ENCODE assay signal across 19 cellular contexts in the genomic region with DNA sequence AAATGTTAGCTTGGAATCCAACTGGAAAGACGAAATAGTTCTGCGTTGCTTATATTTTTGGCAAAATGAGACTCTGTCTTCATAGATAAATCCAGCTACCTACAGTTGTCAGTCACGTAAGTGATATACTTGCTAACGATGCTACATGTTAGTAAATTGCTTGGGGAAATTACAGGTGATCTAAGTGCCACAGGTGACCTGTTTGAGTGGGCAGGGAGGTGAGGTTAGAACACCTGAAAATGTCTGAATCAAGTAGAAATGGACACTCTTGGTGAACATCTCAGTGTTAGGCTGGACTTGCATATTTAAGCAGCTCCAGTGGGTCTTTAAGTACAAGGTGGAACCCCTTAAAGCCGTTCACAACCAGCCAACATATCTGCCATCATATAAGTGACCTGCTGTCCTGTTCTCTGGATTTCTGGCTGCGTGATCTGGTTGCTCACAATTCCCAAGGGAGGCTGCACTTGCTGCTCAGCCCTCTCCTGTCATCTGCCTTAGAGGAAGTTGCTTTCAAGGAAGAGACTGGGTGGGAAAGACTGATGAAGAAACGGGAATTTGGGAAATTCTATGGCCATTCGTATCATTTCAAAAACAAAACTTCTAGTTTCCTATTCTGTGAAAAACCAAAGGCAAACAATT.
"Had no signal": no experiment of that assay in that cellular context is flagged by ENCODE, and none has a peak within 500 bp of the region (broad histone marks: within the 10 kb centered on the region; RNA-seq: fewer than 3 reads in every experiment).

No MANE protein-coding gene starts in this region.

- H3K4me1 Mint-ChIP-seq: activated naive CD8-positive, alpha-beta T cell treated with anti-CD3 and anti-CD28 coated beads, Interleukin-2, amount 10 ng/mL, durations not matched to agents 7 days and 5 days had no signal

- H3K36me3 Mint-ChIP-seq: activated naive CD8-positive, alpha-beta T cell treated with anti-CD3 and anti-CD28 coated beads, Interleukin-2, amount 10 ng/mL, durations not matched to agents 7 days and 5 days; naive thymus-derived CD4-positive, alpha-beta T cell had no signal

- H3K27me3 ChIP-seq: heart left ventricle, pancreas, sigmoid colon, stomach had no signal

- H3K27ac ChIP-seq: epithelial cell of prostate, heart left ventricle, pancreas, sigmoid colon, stomach, thoracic aorta had no signal

- H3K4me3 Mint-ChIP-seq: activated naive CD8-positive, alpha-beta T cell treated with anti-CD3 and anti-CD28 coated beads, Interleukin-2, amount 10 ng/mL, durations not matched to agents 7 days and 5 days; activated T-helper 1 cell treated with anti-CD3 and anti-CD28 coated beads, Interleukin-12 subunit alpha, Interleukin-12 subunit beta, Interleukin-2, Interleukin-4 antibody, amounts not matched to agents 30 ng/mL and 10 ng/mL and 1 ng/mL, durations not matched to agents 14 hours and 24 hours and 36 hours; effector memory CD8-positive, alpha-beta T cell; naive thymus-derived CD4-positive, alpha-beta T cell; T-helper 2 cell treated with Interferon-gamma antibody and Interleukin-4, amounts not matched to agents 5 μg/mL and 100 μg/mL, for 36 hours had no signal

- H3K9me3 Mint-ChIP-seq: activated naive CD8-positive, alpha-beta T cell treated with anti-CD3 and anti-CD28 coated beads, Interleukin-2, amount 10 ng/mL, durations not matched to agents 7 days and 5 days; activated T-helper 1 cell treated with anti-CD3 and anti-CD28 coated beads, Interleukin-12 subunit alpha, Interleukin-12 subunit beta, Interleukin-2, Interleukin-4 antibody, amounts not matched to agents 30 ng/mL and 10 ng/mL and 1 ng/mL, durations not matched to agents 14 hours and 24 hours and 36 hours; T-helper 2 cell treated with Interferon-gamma antibody and Interleukin-4, amounts not matched to agents 5 μg/mL and 100 μg/mL, for 36 hours had no signal

- DNase-seq: activated CD4-positive, alpha-beta T cell treated with anti-CD3 and anti-CD28 coated beads, Interleukin-2, amount 50 U/mL, for 1 hour; activated naive CD4-positive, alpha-beta T cell; activated naive CD8-positive, alpha-beta T cell treated with anti-CD3 and anti-CD28 coated beads, Interleukin-2, amount 10 ng/mL, durations not matched to agents 7 days and 5 days; effector memory CD8-positive, alpha-beta T cell; foreskin melanocyte; heart left ventricle; left cardiac atrium; mammary epithelial cell; mucosa of descending colon; naive thymus-derived CD4-positive, alpha-beta T cell; pancreas; sigmoid colon; stimulated activated CD4-positive, alpha-beta T cell treated with anti-CD3 and anti-CD28 coated beads, Interleukin-12 subunit alpha, Interleukin-12 subunit beta, amount 100 ng/mL, for 4 hours; stimulated activated CD4-positive, alpha-beta T cell treated with anti-CD3 and anti-CD28 coated beads, Interleukin-2, amount 100 ng/mL, for 24 hours; stomach had no signal

- H3K4me3 ChIP-seq: mucosa of descending colon, pancreas, sigmoid colon, stomach, thoracic aorta had no signal

- H3K4me1 ChIP-seq: pancreas had no signal

- H3K9me3 ChIP-seq: heart left ventricle, mucosa of descending colon, pancreas, sigmoid colon, stomach, thoracic aorta had no signal

- H3K36me3 ChIP-seq: heart left ventricle, pancreas, sigmoid colon, stomach, thoracic aorta had no signal

- H3K27ac Mint-ChIP-seq: activated naive CD8-positive, alpha-beta T cell treated with anti-CD3 and anti-CD28 coated beads, Interleukin-2, amount 10 ng/mL, durations not matched to agents 7 days and 5 days; activated T-helper 1 cell treated with anti-CD3 and anti-CD28 coated beads, Interleukin-12 subunit alpha, Interleukin-12 subunit beta, Interleukin-2, Interleukin-4 antibody, amounts not matched to agents 30 ng/mL and 10 ng/mL and 1 ng/mL, durations not matched to agents 14 hours and 24 hours and 36 hours; effector memory CD8-positive, alpha-beta T cell; naive thymus-derived CD4-positive, alpha-beta T cell; T-helper 2 cell treated with Interferon-gamma antibody and Interleukin-4, amounts not matched to agents 5 μg/mL and 100 μg/mL, for 36 hours had no signal

- H3K27me3 Mint-ChIP-seq: activated naive CD8-positive, alpha-beta T cell treated with anti-CD3 and anti-CD28 coated beads, Interleukin-2, amount 10 ng/mL, durations not matched to agents 7 days and 5 days; effector memory CD8-positive, alpha-beta T cell had no signal
